ENCODE assay signal across 1 cellular context in the genomic region with DNA sequence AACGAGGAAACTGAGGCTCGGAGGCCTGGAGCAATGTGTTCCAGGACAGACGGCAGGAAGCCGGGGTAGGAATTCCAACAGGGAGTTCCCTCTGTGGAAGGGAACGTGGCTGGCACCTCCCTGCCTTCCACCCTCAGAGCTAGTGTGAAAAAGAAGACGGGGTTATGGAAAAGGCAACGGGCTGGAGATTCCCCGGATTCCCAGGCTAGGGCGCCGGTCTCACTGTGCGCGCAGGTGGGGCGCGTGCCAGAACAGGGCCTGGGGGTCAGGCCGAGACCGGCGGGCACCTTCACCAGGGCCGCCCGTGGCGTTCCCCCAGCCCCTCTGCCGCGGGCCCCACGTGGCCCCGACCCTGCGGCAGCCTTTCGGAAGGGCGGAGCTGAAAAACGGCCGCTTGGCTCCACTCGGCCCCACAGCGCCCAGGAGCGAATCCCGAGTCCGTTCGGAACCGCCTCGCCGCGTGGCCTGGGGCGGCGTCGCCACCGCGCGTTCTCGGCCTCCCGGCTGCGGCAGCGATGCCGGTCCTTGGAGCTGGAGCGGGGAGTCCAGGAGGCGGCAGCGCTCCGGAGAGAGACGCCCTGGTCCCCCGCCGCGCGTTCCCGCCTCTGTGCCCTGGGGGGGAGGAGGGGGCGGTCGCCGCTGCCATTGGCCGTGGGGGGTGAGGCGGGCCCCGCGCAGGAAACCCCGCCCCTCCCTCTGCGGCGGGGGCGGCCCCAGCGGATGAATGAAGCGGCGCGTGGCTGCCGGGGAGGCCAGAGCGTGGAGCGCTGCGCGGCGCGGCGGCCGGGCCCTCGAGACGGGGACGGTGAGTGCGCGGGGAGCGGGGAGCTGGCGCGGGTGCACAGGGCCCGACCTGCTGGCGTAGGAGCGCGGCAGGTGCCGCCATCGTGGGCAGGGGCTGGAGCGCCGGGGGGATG.
TF ChIP-seq lines count a peak whose summit lies in the region.

A gene with protein sequence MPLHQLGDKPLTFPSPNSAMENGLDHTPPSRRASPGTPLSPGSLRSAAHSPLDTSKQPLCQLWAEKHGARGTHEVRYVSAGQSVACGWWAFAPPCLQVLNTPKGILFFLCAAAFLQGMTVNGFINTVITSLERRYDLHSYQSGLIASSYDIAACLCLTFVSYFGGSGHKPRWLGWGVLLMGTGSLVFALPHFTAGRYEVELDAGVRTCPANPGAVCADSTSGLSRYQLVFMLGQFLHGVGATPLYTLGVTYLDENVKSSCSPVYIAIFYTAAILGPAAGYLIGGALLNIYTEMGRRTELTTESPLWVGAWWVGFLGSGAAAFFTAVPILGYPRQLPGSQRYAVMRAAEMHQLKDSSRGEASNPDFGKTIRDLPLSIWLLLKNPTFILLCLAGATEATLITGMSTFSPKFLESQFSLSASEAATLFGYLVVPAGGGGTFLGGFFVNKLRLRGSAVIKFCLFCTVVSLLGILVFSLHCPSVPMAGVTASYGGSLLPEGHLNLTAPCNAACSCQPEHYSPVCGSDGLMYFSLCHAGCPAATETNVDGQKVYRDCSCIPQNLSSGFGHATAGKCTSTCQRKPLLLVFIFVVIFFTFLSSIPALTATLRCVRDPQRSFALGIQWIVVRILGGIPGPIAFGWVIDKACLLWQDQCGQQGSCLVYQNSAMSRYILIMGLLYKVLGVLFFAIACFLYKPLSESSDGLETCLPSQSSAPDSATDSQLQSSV (plus strand): TSS at position 755 of the 917 bp plus-strand sequence. CDS start 13,952 bp downstream, outside the sequence.

TF ChIP-seq in HepG2, 621 proteins besides CTCF, POLR2A, EP300 and RAD21 (continued from another document and continues in another):
- TF ChIP-seq, protein P1, sequence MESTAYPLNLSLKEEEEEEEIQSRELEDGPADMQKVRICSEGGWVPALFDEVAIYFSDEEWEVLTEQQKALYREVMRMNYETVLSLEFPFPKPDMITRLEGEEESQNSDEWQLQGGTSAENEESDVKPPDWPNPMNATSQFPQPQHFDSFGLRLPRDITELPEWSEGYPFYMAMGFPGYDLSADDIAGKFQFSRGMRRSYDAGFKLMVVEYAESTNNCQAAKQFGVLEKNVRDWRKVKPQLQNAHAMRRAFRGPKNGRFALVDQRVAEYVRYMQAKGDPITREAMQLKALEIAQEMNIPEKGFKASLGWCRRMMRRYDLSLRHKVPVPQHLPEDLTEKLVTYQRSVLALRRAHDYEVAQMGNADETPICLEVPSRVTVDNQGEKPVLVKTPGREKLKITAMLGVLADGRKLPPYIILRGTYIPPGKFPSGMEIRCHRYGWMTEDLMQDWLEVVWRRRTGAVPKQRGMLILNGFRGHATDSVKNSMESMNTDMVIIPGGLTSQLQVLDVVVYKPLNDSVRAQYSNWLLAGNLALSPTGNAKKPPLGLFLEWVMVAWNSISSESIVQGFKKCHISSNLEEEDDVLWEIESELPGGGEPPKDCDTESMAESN (CRISPR knock-in tag; conservative IDR thresholded peaks at IDR 0.05): peak; percentile 88
- TF ChIP-seq MEF2D (CRISPR knock-in tag; IDR thresholded peaks at IDR 0.05): no peak
- no peak for TF ChIP-seq RFX1 (IDR thresholded peaks at IDR 0.05)
- TF ChIP-seq MAF1 (CRISPR knock-in tag; IDR thresholded peaks at IDR 0.05; ENCODE audit: borderline replicate concordance): no peak; the same call in 1 of the 2 replicates
- TF ChIP-seq NONO (IDR thresholded peaks at IDR 0.05): no peak
- peak; percentile 85 for TF ChIP-seq NONO (CRISPR knock-in tag; conservative IDR thresholded peaks at IDR 0.05)
- peak; percentile 52 for TF ChIP-seq ZNF253 (CRISPR knock-in tag; IDR thresholded peaks at IDR 0.05; ENCODE audit: borderline replicate concordance)
- TF ChIP-seq, protein P2, sequence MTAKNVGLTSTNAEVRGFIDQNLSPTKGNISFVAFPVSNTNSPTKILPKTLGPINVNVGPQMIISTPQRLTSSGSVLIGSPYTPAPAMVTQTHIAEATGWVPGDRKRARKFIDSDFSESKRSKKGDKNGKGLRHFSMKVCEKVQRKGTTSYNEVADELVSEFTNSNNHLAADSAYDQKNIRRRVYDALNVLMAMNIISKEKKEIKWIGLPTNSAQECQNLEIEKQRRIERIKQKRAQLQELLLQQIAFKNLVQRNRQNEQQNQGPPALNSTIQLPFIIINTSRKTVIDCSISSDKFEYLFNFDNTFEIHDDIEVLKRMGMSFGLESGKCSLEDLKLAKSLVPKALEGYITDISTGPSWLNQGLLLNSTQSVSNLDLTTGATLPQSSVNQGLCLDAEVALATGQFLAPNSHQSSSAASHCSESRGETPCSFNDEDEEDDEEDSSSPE (CRISPR knock-in tag; IDR thresholded peaks at IDR 0.05): peak; percentile 97
- TF ChIP-seq, protein P3, sequence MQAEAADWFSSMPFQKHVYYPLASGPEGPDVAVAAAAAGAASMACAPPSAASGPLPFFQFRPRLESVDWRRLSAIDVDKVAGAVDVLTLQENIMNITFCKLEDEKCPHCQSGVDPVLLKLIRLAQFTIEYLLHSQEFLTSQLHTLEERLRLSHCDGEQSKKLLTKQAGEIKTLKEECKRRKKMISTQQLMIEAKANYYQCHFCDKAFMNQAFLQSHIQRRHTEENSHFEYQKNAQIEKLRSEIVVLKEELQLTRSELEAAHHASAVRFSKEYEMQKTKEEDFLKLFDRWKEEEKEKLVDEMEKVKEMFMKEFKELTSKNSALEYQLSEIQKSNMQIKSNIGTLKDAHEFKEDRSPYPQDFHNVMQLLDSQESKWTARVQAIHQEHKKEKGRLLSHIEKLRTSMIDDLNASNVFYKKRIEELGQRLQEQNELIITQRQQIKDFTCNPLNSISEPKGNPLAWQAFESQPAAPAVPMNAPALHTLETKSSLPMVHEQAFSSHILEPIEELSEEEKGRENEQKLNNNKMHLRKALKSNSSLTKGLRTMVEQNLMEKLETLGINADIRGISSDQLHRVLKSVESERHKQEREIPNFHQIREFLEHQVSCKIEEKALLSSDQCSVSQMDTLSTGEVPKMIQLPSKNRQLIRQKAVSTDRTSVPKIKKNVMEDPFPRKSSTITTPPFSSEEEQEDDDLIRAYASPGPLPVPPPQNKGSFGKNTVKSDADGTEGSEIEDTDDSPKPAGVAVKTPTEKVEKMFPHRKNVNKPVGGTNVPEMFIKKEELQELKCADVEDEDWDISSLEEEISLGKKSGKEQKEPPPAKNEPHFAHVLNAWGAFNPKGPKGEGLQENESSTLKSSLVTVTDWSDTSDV (CRISPR knock-in tag; IDR thresholded peaks at IDR 0.05): peak; percentile 97; the same call in 1 of the 2 replicates
- TF ChIP-seq ZNF678 (CRISPR knock-in tag; IDR thresholded peaks at IDR 0.05): peak; percentile 91; the same call in 1 of the 2 replicates
- TF ChIP-seq ZNF512 (CRISPR knock-in tag; IDR thresholded peaks at IDR 0.05): 0 out of 2 replicates have a peak, but pooled peaks have one; percentile 59
- TF ChIP-seq ZNF160 (CRISPR knock-in tag; IDR thresholded peaks at IDR 0.05): peak; percentile 26; the same call in 1 of the 2 replicates
- peak; percentile 90 for TF ChIP-seq SP4 (CRISPR knock-in tag; IDR thresholded peaks at IDR 0.05)
- TF ChIP-seq BRD4 (CRISPR knock-in tag; IDR thresholded peaks at IDR 0.05): no peak; the same call in 1 of the 2 replicates
- TF ChIP-seq, protein P4, sequence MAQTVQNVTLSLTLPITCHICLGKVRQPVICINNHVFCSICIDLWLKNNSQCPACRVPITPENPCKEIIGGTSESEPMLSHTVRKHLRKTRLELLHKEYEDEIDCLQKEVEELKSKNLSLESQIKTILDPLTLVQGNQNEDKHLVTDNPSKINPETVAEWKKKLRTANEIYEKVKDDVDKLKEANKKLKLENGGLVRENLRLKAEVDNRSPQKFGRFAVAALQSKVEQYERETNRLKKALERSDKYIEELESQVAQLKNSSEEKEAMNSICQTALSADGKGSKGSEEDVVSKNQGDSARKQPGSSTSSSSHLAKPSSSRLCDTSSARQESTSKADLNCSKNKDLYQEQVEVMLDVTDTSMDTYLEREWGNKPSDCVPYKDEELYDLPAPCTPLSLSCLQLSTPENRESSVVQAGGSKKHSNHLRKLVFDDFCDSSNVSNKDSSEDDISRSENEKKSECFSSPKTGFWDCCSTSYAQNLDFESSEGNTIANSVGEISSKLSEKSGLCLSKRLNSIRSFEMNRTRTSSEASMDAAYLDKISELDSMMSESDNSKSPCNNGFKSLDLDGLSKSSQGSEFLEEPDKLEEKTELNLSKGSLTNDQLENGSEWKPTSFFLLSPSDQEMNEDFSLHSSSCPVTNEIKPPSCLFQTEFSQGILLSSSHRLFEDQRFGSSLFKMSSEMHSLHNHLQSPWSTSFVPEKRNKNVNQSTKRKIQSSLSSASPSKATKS (CRISPR knock-in tag; IDR thresholded peaks at IDR 0.05): no peak
- TF ChIP-seq CERS6 (CRISPR knock-in tag; IDR thresholded peaks at IDR 0.05): no peak
- no peak for TF ChIP-seq HDAC6 (IDR thresholded peaks at IDR 0.05; ENCODE audit: low read depth, low read length)
- TF ChIP-seq SMC3 (IDR thresholded peaks at IDR 0.05; ENCODE audit: low read length): no peak
- TF ChIP-seq ZFYVE20 (CRISPR knock-in tag; IDR thresholded peaks at IDR 0.05; ENCODE audit: borderline replicate concordance, low read depth): peak; percentile 86; the same call in 1 of the 2 replicates
- TF ChIP-seq CEBPG (CRISPR knock-in tag; IDR thresholded peaks at IDR 0.05): no peak; the same call in 1 of the 2 replicates
- TF ChIP-seq ZNF326 (CRISPR knock-in tag; IDR thresholded peaks at IDR 0.05; ENCODE audit: borderline replicate concordance): no peak
- TF ChIP-seq ZZZ3 (CRISPR knock-in tag; IDR thresholded peaks at IDR 0.05; ENCODE audit: borderline replicate concordance): no peak; the same call in 1 of the 2 replicates
- TF ChIP-seq LRRFIP1 (CRISPR knock-in tag; conservative IDR thresholded peaks at IDR 0.05): no peak
- peak; percentile 66; the same call in 1 of the 2 replicates for TF ChIP-seq ZNF777 (CRISPR knock-in tag; IDR thresholded peaks at IDR 0.05)
- peak; percentile 73 for TF ChIP-seq THAP11 (CRISPR knock-in tag; IDR thresholded peaks at IDR 0.05)
- TF ChIP-seq ZMYM2 (CRISPR knock-in tag; IDR thresholded peaks at IDR 0.05): peak; percentile 73; the same call in 1 of the 2 replicates
- TF ChIP-seq ZFP1 (CRISPR knock-in tag; IDR thresholded peaks at IDR 0.05): no peak
- peak; percentile 91 for TF ChIP-seq ERF (CRISPR knock-in tag; IDR thresholded peaks at IDR 0.05)
- TF ChIP-seq PCBP2 (optimal IDR thresholded peaks at IDR 0.05; ENCODE audit: low read depth, low read length, poor library complexity, severe bottlenecking): no peak
- TF ChIP-seq ATF7 (IDR thresholded peaks at IDR 0.05): no peak
- TF ChIP-seq ATF7 (CRISPR knock-in tag; IDR thresholded peaks at IDR 0.05): peak; percentile 15; the same call in 1 of the 2 replicates
- peak; percentile 57; the same call in 1 of the 2 replicates for TF ChIP-seq ZBTB3 (CRISPR knock-in tag; IDR thresholded peaks at IDR 0.05; ENCODE audit: borderline replicate concordance, low read depth)
- no peak for TF ChIP-seq ZNF3 (CRISPR knock-in tag; IDR thresholded peaks at IDR 0.05)
- TF ChIP-seq, protein P5, sequence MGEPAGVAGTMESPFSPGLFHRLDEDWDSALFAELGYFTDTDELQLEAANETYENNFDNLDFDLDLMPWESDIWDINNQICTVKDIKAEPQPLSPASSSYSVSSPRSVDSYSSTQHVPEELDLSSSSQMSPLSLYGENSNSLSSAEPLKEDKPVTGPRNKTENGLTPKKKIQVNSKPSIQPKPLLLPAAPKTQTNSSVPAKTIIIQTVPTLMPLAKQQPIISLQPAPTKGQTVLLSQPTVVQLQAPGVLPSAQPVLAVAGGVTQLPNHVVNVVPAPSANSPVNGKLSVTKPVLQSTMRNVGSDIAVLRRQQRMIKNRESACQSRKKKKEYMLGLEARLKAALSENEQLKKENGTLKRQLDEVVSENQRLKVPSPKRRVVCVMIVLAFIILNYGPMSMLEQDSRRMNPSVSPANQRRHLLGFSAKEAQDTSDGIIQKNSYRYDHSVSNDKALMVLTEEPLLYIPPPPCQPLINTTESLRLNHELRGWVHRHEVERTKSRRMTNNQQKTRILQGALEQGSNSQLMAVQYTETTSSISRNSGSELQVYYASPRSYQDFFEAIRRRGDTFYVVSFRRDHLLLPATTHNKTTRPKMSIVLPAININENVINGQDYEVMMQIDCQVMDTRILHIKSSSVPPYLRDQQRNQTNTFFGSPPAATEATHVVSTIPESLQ (CRISPR knock-in tag; conservative IDR thresholded peaks at IDR 0.05): 0 out of 2 replicates have a peak, but pooled peaks have one; percentile 12
- peak; percentile 96 for TF ChIP-seq ZBTB38 (CRISPR knock-in tag; IDR thresholded peaks at IDR 0.05)
- no peak for TF ChIP-seq PRPF4 (IDR thresholded peaks at IDR 0.05; ENCODE audit: low read depth, low read length, poor library complexity, severe bottlenecking)
- TF ChIP-seq ZNF136 (CRISPR knock-in tag; IDR thresholded peaks at IDR 0.05; ENCODE audit: low read depth): 0 out of 2 replicates have a peak, but pooled peaks have one; percentile 2
- TF ChIP-seq ZSCAN12 (CRISPR knock-in tag; IDR thresholded peaks at IDR 0.05): peak; percentile 76; the same call in 1 of the 2 replicates
- no peak for TF ChIP-seq ZNF30 (CRISPR knock-in tag; IDR thresholded peaks at IDR 0.05)
- peak; percentile 54 for TF ChIP-seq NFYC (CRISPR knock-in tag; IDR thresholded peaks at IDR 0.05)
